Comparison of ENCODE assay signal across 16 cellular contexts in genomic region chr12:93315385-93315906, GRCh38.
"Had no signal": no experiment of that assay in that cellular context is flagged by ENCODE, and none has a peak within 500 bp of the region (broad histone marks: within the 10 kb centered on the region; RNA-seq: fewer than 3 reads in every experiment).

No MANE protein-coding gene starts in this region.

- FAIRE-seq: kidney had no signal

- H3K9me3 ChIP-seq: adrenal gland, esophagus muscularis mucosa, left lung, upper lobe of right lung had no signal

- DNase-seq: activated CD4-positive, alpha-beta memory T cell treated with anti-CD3 and anti-CD28 coated beads for 36 hours; activated CD8-positive, alpha-beta memory T cell treated with anti-CD3 and anti-CD28 coated beads, Interleukin-2, amount 10 ng/mL, durations not matched to agents 7 days and 5 days; activated naive CD4-positive, alpha-beta T cell treated with anti-CD3 and anti-CD28 coated beads, Interleukin-2, amount 50 U/mL, for 16 hours; activated T-cell treated with anti-CD3 and anti-CD28 coated beads, Interleukin-2, amount 50 U/mL, for 1 hour; adrenal gland; hypothalamus; kidney; left lung; mammary epithelial cell; natural killer cell; retina; stimulated activated CD4-positive, alpha-beta T cell treated with anti-CD3 and anti-CD28 coated beads, Interleukin-15, amount 100 ng/mL, for 24 hours; stimulated activated CD4-positive, alpha-beta T cell treated with anti-CD3 and anti-CD28 coated beads, Interleukin-4, amount 100 ng/mL, for 1 hour; stimulated activated naive CD4-positive, alpha-beta T cell; upper lobe of right lung had no signal

- ATAC-seq: activated CD8-positive, alpha-beta memory T cell treated with anti-CD3 and anti-CD28 coated beads, Interleukin-2, amount 10 ng/mL, durations not matched to agents 7 days and 5 days; left lung; natural killer cell; upper lobe of right lung had no signal

- H3K27ac ChIP-seq: adrenal gland, esophagus muscularis mucosa, left lung, upper lobe of right lung had no signal

- H3K27me3 ChIP-seq: adrenal gland, esophagus muscularis mucosa, left lung, upper lobe of right lung had no signal

- H3K4me1 ChIP-seq: left lung, upper lobe of right lung had no signal

- H3K4me3 ChIP-seq: adrenal gland, esophagus muscularis mucosa, left lung, upper lobe of right lung had no signal

- H3K36me3 ChIP-seq: adrenal gland, esophagus muscularis mucosa, left lung, upper lobe of right lung had no signal
